ENCODE assay signal across 30 cellular contexts in the genomic region with DNA sequence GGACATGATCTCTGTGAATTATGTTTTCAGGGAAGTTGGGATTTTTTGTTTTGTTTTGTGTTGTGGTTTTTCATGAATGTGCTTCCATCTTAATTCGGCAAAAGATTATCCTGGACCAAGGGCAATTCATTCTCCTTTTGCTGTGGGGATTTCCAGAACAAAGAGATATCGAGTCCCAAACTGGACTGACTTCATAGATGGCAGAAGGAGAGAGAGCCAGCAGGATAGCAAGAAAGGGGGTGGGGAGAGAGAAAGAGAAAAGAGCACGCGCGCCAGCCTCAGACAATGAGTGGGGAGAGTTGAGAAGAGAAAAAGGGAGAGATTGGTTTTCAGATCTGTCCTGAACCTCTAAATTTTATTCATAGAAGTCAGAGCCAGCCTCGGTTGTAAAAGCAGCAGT.
"Had no signal": no experiment of that assay in that cellular context is flagged by ENCODE, and none has a peak within 500 bp of the region (broad histone marks: within the 10 kb centered on the region; RNA-seq: fewer than 3 reads in every experiment).

No MANE protein-coding gene starts in this region.

- H3K4me3 Mint-ChIP-seq: activated B cell treated with CpG ODN at 0.5 μM for 24 hours; activated CD4-positive, alpha-beta memory T cell treated with anti-CD3 and anti-CD28 coated beads, Interleukin-2, amount 10 ng/mL, durations not matched to agents 7 days and 5 days; activated CD4-positive, alpha-beta T cell treated with anti-CD3 and anti-CD28 coated beads, Interleukin-2, amount 10 ng/mL, durations not matched to agents 7 days and 5 days; activated naive CD4-positive, alpha-beta T cell treated with anti-CD3 and anti-CD28 coated beads, Interleukin-2, amount 10 ng/mL, durations not matched to agents 7 days and 5 days; activated naive CD8-positive, alpha-beta T cell treated with anti-CD3 and anti-CD28 coated beads, Interleukin-2, amount 10 ng/mL, durations not matched to agents 7 days and 5 days; activated T-helper 17 cell treated with anti-CD3 and anti-CD28 coated beads, Interleukin-2, amount 50 U/mL, for 72 hours; T-cell had no signal

- H3K27ac Mint-ChIP-seq: activated B cell treated with CpG ODN at 0.5 μM for 24 hours; activated CD4-positive, alpha-beta memory T cell treated with anti-CD3 and anti-CD28 coated beads, Interleukin-2, amount 10 ng/mL, durations not matched to agents 7 days and 5 days; activated CD4-positive, alpha-beta T cell treated with anti-CD3 and anti-CD28 coated beads, Interleukin-2, amount 10 ng/mL, durations not matched to agents 7 days and 5 days; activated naive CD4-positive, alpha-beta T cell treated with anti-CD3 and anti-CD28 coated beads, Interleukin-2, amount 10 ng/mL, durations not matched to agents 7 days and 5 days; activated naive CD8-positive, alpha-beta T cell treated with anti-CD3 and anti-CD28 coated beads, Interleukin-2, amount 10 ng/mL, durations not matched to agents 7 days and 5 days; activated T-helper 17 cell treated with anti-CD3 and anti-CD28 coated beads, Interleukin-2, amount 50 U/mL, for 72 hours; T-cell had no signal

- H3K27me3 Mint-ChIP-seq: activated CD4-positive, alpha-beta T cell treated with anti-CD3 and anti-CD28 coated beads, Interleukin-2, amount 10 ng/mL, durations not matched to agents 7 days and 5 days had no signal

- H3K36me3 Mint-ChIP-seq: activated naive CD4-positive, alpha-beta T cell treated with anti-CD3 and anti-CD28 coated beads, Interleukin-2, amount 10 ng/mL, durations not matched to agents 7 days and 5 days; activated naive CD8-positive, alpha-beta T cell treated with anti-CD3 and anti-CD28 coated beads, Interleukin-2, amount 10 ng/mL, durations not matched to agents 7 days and 5 days; T-cell had no signal

- DNase-seq: activated B cell treated with CpG ODN at 0.5 μM for 24 hours; activated CD4-positive, alpha-beta memory T cell treated with anti-CD3 and anti-CD28 coated beads, Interleukin-2, amount 10 ng/mL, durations not matched to agents 7 days and 5 days; activated CD4-positive, alpha-beta T cell treated with anti-CD3 and anti-CD28 coated beads for 1 hour; activated CD4-positive, alpha-beta T cell treated with anti-CD3 and anti-CD28 coated beads, Interleukin-2, amount 10 ng/mL, durations not matched to agents 7 days and 5 days; activated gamma-delta T cell treated with Interleukin-2 at 50 U/mL for 16 hours; activated naive CD4-positive, alpha-beta T cell treated with anti-CD3 and anti-CD28 coated beads, Interleukin-2, amount 10 ng/mL, durations not matched to agents 7 days and 5 days; activated naive CD8-positive, alpha-beta T cell treated with anti-CD3 and anti-CD28 coated beads, Interleukin-2, amount 10 ng/mL, durations not matched to agents 7 days and 5 days; activated T-cell treated with anti-CD3 and anti-CD28 coated beads for 4 hours; activated T-cell treated with anti-CD3 and anti-CD28 coated beads, Interleukin-2, amount 50 U/mL, for 48 hours; anterior cingulate cortex; Karpas-422; MM.1S; NCI-H1105; NCI-H1436; NCI-H2029 treated with DMSO at 0.1 percent for 48 hours; NCI-H345; NCI-H510A; NCI-H526 treated with DMSO at 0.1 percent for 48 hours; NCI-H82; NK-92 treated with Interleukin-12 subunit alpha and Interleukin-12 subunit beta, amount 100 ng/mL, for 24 hours; OCI-M1; RPMI8226; T-cell; T-helper 2 cell; T1000 had no signal

- H3K4me1 Mint-ChIP-seq: activated B cell treated with CpG ODN at 0.5 μM for 24 hours; activated naive CD4-positive, alpha-beta T cell treated with anti-CD3 and anti-CD28 coated beads, Interleukin-2, amount 10 ng/mL, durations not matched to agents 7 days and 5 days; activated T-helper 17 cell treated with anti-CD3 and anti-CD28 coated beads, Interleukin-2, amount 50 U/mL, for 72 hours; T-cell had no signal

- ATAC-seq: activated T-helper 17 cell treated with anti-CD3 and anti-CD28 coated beads, Interleukin-2, amount 50 U/mL, for 72 hours; Panc1; T-cell had no signal

- H3K36me3 ChIP-seq: adrenal gland had no signal

- H3K9me3 ChIP-seq: adrenal gland had no signal

- H3K4me3 ChIP-seq: adrenal gland, K562, SK-N-MC had no signal

- H3K27me3 ChIP-seq: adrenal gland had no signal

- H3K27ac ChIP-seq: adrenal gland, SK-N-MC had no signal

- H3K9me3 Mint-ChIP-seq: activated B cell treated with CpG ODN at 0.5 μM for 24 hours; activated CD4-positive, alpha-beta memory T cell treated with anti-CD3 and anti-CD28 coated beads, Interleukin-2, amount 10 ng/mL, durations not matched to agents 7 days and 5 days; activated CD4-positive, alpha-beta T cell treated with anti-CD3 and anti-CD28 coated beads, Interleukin-2, amount 10 ng/mL, durations not matched to agents 7 days and 5 days; activated naive CD4-positive, alpha-beta T cell treated with anti-CD3 and anti-CD28 coated beads, Interleukin-2, amount 10 ng/mL, durations not matched to agents 7 days and 5 days; activated naive CD8-positive, alpha-beta T cell treated with anti-CD3 and anti-CD28 coated beads, Interleukin-2, amount 10 ng/mL, durations not matched to agents 7 days and 5 days; activated T-helper 17 cell treated with anti-CD3 and anti-CD28 coated beads, Interleukin-2, amount 50 U/mL, for 72 hours had no signal
